14 cellular contexts compared by ENCODE assay signal in the genomic region with DNA sequence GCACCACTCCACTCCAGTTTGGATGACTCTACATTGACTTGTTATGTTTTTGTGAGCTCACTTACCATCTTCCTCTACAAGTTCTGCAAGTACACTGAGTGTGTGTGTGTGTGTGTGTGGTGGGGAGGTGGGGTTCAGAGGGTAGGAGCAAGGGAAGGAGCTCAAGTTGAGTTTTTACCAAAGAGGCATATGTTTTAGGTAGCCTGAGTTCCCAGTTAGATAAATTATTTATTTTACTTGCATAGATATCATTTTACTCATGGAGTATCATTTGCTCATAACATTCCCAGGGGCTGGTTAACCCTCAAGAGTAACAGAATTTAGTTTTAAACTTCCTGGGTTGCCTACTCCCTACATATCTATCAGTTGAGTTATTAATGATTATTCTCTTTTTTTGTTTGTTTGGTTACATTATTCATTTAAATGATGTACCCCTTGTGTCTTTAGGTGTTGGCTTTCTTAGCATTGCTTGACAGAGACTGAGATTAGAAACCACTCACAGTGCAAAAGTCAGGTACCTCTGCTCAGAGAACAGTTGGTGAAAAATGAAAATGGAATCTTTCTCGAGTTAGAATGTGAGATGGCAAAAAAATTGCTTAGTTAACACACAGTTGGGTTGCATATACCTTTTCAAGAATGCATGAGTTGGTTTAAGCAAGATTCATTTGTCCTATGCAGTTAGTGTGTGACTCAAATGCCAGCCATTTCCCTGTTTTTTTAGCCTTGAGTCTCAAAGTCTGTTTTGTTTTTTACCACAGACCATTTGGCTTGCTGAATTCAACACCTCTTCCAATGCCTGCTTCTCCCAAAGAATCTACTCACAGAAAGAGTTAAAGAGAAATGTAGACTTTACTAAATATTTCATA. TPM values are rescaled to one million over a fixed set of nuclear protein-coding genes. Genes with fewer than 3 reads are reported as not detected.
DNase-seq lines count a peak whose midpoint lies in the region; ATAC-seq, FAIRE-seq and TF ChIP-seq lines count a peak whose summit lies in the region.
"Had no signal": no experiment of that assay in that cellular context is flagged by ENCODE, and none has a peak within 500 bp of the region (broad histone marks: within the 10 kb centered on the region; RNA-seq: fewer than 3 reads in every experiment).

No MANE protein-coding gene starts in this region.

- no peak for TF ChIP-seq CTCF in KMS-11 (conservative IDR thresholded peaks at IDR 0.05; ENCODE audit: low read depth, low read length)

- H3K4me3 Mint-ChIP-seq in CD8-positive, alpha-beta memory T cell = peak overlapping the region in 4 of 7 donors; percentile 11 to 60 (median 18)
- no peak overlapping the region for H3K4me3 Mint-ChIP-seq in activated naive CD8-positive, alpha-beta T cell treated with anti-CD3 and anti-CD28 coated beads, Interleukin-2, amount 10 ng/mL, durations not matched to agents 7 days and 5 days
- H3K4me3 Mint-ChIP-seq: T-helper 17 cell had no signal

- H4K20me1 ChIP-seq in KMS-11 (ENCODE audit: insufficient read depth) = no peaks in the 10 kb centered on the region

- ATAC-seq in activated naive CD8-positive, alpha-beta T cell treated with anti-CD3 and anti-CD28 coated beads, Interleukin-2, amount 10 ng/mL, durations not matched to agents 7 days and 5 days (ENCODE audit: low read depth) = no peak
- ATAC-seq: T-helper 17 cell had no signal

- H3K4me1 Mint-ChIP-seq in CD8-positive, alpha-beta memory T cell = peaks cover 0 to 5% (median 2%) of the 10 kb centered on the region in 3 donors
- H3K4me1 Mint-ChIP-seq in activated naive CD8-positive, alpha-beta T cell treated with anti-CD3 and anti-CD28 coated beads, Interleukin-2, amount 10 ng/mL, durations not matched to agents 7 days and 5 days = peaks cover 40% of the 10 kb centered on the region

- in situ Hi-C loops in KBM-7 (cut with MboI; ENCODE audit: low pct_unique_long_range_greater_than_20kb, low sequenced_read_pairs) = loop anchor here (25.0 kb wide), 1 partner anchor 489 kb away; no protein-coding TSS in a partner anchor

- H2AFZ ChIP-seq in KMS-11 (ENCODE audit: low read depth) = peak overlapping the region; percentile 44; the same call in 1 of the 2 replicates

- H3K9me3 ChIP-seq in CD8-positive, alpha-beta memory T cell (ENCODE audit: low read length) = no peaks in the 10 kb centered on the region
- H3K9me3 ChIP-seq in small intestine (ENCODE audit: control insufficient read depth, low read depth) = no peaks in the 10 kb centered on the region

- no peak for FAIRE-seq in small intestine (lab: Jason Lieb, UNC)
- FAIRE-seq: islet of Langerhans had no signal

- no peaks in the 10 kb centered on the region for H3K27me3 ChIP-seq in CD8-positive, alpha-beta memory T cell (ENCODE audit: insufficient read depth, low read length, poor library complexity, severe bottlenecking)
- H3K27me3 ChIP-seq in KMS-11 (ENCODE audit: insufficient read depth, low read depth) = no peaks in the 10 kb centered on the region
- H3K27me3 ChIP-seq in small intestine (ENCODE audit: control insufficient read depth in 2 of 2, insufficient read depth in 2 of 2, low read length in 2 of 2) = no peaks in the 10 kb centered on the region

- POLR2A ChIA-PET in CD8-positive, alpha-beta memory T cell (lab: Charles Lee) = interaction anchor here (1.1 kb wide), 1 partner anchor 28 kb away, joined by 4 read pairs; no protein-coding TSS in a partner anchor
- POLR2A ChIA-PET in activated naive CD8-positive, alpha-beta T cell treated with anti-CD3 and anti-CD28 coated beads, Interleukin-2, amount 10 ng/mL, durations not matched to agents 7 days and 5 days (lab: Charles Lee) = interaction anchor here (3.4 kb wide), 1 partner anchor 28 kb away, joined by 35 read pairs; a partner anchor contains a TSS

- peaks cover 26 to 55% (median 38%) of the 10 kb centered on the region in 3 donors for H3K36me3 Mint-ChIP-seq in CD8-positive, alpha-beta memory T cell
- H3K36me3 Mint-ChIP-seq in activated naive CD8-positive, alpha-beta T cell treated with anti-CD3 and anti-CD28 coated beads, Interleukin-2, amount 10 ng/mL, durations not matched to agents 7 days and 5 days = peaks cover 58% of the 10 kb centered on the region

- CTCF ChIA-PET in CD8-positive, alpha-beta memory T cell (lab: Charles Lee) = interaction anchor here (0.8 to 4.0 kb wide), 5 partner anchors 8 to 220 kb away, joined by 3 to 18 read pairs (median 10); a partner anchor contains a TSS

- no peak overlapping the region for H3K27ac ChIP-seq in CD8-positive, alpha-beta memory T cell (ENCODE audit: low read depth, low read length)
- peak overlapping the region; percentile 69; the same call in 1 of the 2 replicates for H3K27ac ChIP-seq in KMS-11
- no peak overlapping the region for H3K27ac ChIP-seq in small intestine (ENCODE audit: low read depth in 1 of 2, low read length in 1 of 2)
- H3K27ac ChIP-seq: cardiac muscle cell had no signal

- no peak overlapping the region; the same call in 1 of the 2 replicates for H3K9ac ChIP-seq in KMS-11

- WGBS in small intestine, 3 donors = 44 to 68% (median 60%) methylated on average over 1 of the region's 1 CpG

- H3K36me3 ChIP-seq in CD8-positive, alpha-beta memory T cell (ENCODE audit: insufficient read depth, low read length) = peaks cover 30% of the 10 kb centered on the region
- H3K36me3 ChIP-seq in KMS-11 (ENCODE audit: insufficient read depth) (no peaks in the 10 kb centered on the region), small intestine (ENCODE audit: control insufficient read depth in 2 of 2, insufficient read depth in 2 of 2, low read length in 2 of 2) (no peaks in the 10 kb centered on the region)
- H3K36me3 ChIP-seq: cardiac muscle cell had no signal

- H3K27me3 Mint-ChIP-seq in CD8-positive, alpha-beta memory T cell = no peaks in the 10 kb centered on the region
- H3K27me3 Mint-ChIP-seq in activated naive CD8-positive, alpha-beta T cell treated with anti-CD3 and anti-CD28 coated beads, Interleukin-2, amount 10 ng/mL, durations not matched to agents 7 days and 5 days = no peaks in the 10 kb centered on the region
- H3K27me3 Mint-ChIP-seq: T-helper 17 cell had no signal

- no peaks in the 10 kb centered on the region for H3K9me3 Mint-ChIP-seq in CD8-positive, alpha-beta memory T cell
- H3K9me3 Mint-ChIP-seq in activated naive CD8-positive, alpha-beta T cell treated with anti-CD3 and anti-CD28 coated beads, Interleukin-2, amount 10 ng/mL, durations not matched to agents 7 days and 5 days = no peaks in the 10 kb centered on the region
- H3K9me3 Mint-ChIP-seq: CD14-positive monocyte had no signal

- H3K4me1 ChIP-seq in CD8-positive, alpha-beta memory T cell (ENCODE audit: insufficient read depth, low read length) = peaks cover 95% of the 10 kb centered on the region
- H3K4me1 ChIP-seq in KMS-11 (ENCODE audit: low read depth, poor library complexity, severe bottlenecking) (peaks cover 65% of the 10 kb centered on the region), small intestine (ENCODE audit: control insufficient read depth in 2 of 2, insufficient read depth in 1 of 2, low read depth in 1 of 2, low read length in 1 of 2) (peaks cover 0 to 2% of the 10 kb centered on the region in 2 donors)

- no peak for DNase-seq in CD8-positive, alpha-beta memory T cell
- no peak for DNase-seq in activated naive CD8-positive, alpha-beta T cell treated with anti-CD3 and anti-CD28 coated beads, Interleukin-2, amount 10 ng/mL, durations not matched to agents 7 days and 5 days
- DNase-seq in hepatic stellate cell (ENCODE audit: low spot score) (peak; percentile 29), small intestine (no peak), NCI-H82 (lab: John Stamatoyannopoulos, UW) (no peak), NCI-H2196 treated with DMSO at 0.1 percent for 48 hours (lab: John Stamatoyannopoulos, UW; ENCODE audit: unreplicated experiment) (no peak), KBM-7 (no peak)
- DNase-seq: NCI-H2081, substantia nigra, T-helper 17 cell had no signal

- peak overlapping the region in 6 of 8 donors; percentile 60 to 99 (median 96) for H3K27ac Mint-ChIP-seq in CD8-positive, alpha-beta memory T cell
- peak overlapping the region; percentile 31 for H3K27ac Mint-ChIP-seq in activated naive CD8-positive, alpha-beta T cell treated with anti-CD3 and anti-CD28 coated beads, Interleukin-2, amount 10 ng/mL, durations not matched to agents 7 days and 5 days
- H3K27ac Mint-ChIP-seq: T-helper 17 cell had no signal

- peak overlapping the region; percentile 35; the same call in 1 of the 2 replicates for H3K4me2 ChIP-seq in KMS-11

- no peaks in the 10 kb centered on the region for H3K79me2 ChIP-seq in KMS-11 (ENCODE audit: insufficient read depth, low read depth)

- H3K4me3 ChIP-seq in CD8-positive, alpha-beta memory T cell (ENCODE audit: low read length) = no peak overlapping the region
- H3K4me3 ChIP-seq in KMS-11 (IDR thresholded peaks at IDR 0.05; ENCODE audit: insufficient read depth, low read depth, low read length) (no peak overlapping the region), small intestine (ENCODE audit: low read depth in 1 of 2, low read length in 2 of 2) (no peak overlapping the region)
- H3K4me3 ChIP-seq: cardiac muscle cell had no signal

RNA-seq across cellular contexts. Expression of a gene that starts 29.2 kb away (rescaled TPM):
- 10 to 100 TPM; 72.6 to 73.2 TPM for total RNA-seq in CD8-positive, alpha-beta memory T cell
- polyA plus RNA-seq in CD8-positive, alpha-beta memory T cell = 83.6 TPM
- 10 to 100 TPM; 54.2 to 56.4 TPM for total RNA-seq in activated naive CD8-positive, alpha-beta T cell treated with anti-CD3 and anti-CD28 coated beads, Interleukin-2, amount 10 ng/mL, durations not matched to agents 7 days and 5 days
- polyA plus RNA-seq in small intestine = 1 to 10 TPM in 2 of 3 donors, not detected in 1; 1.1 to 1.2 TPM
- total RNA-seq: cardiac muscle cell had no signal
- polyA plus RNA-seq: cardiac muscle cell had no signal
